Comparison of ENCODE assay signal across 1 cellular context in genomic region chr4:169619518-169619957, GRCh38.
TF ChIP-seq lines count a peak whose summit lies in the region.

No MANE protein-coding gene starts in this region.

TF ChIP-seq in IMR-90, 13 proteins besides CTCF, POLR2A, EP300 and RAD21:
- TF ChIP-seq FOS (IDR thresholded peaks at IDR 0.05; ENCODE audit: low read depth, low read length) (no peak), RFX5 (IDR thresholded peaks at IDR 0.05; ENCODE audit: low read depth, low read length) (no peak), CEBPB (IDR thresholded peaks at IDR 0.05; ENCODE audit: low read depth, low read length) (no peak), SMC3 (IDR thresholded peaks at IDR 0.05; ENCODE audit: low read depth, low read length) (peak; percentile 30; the same call in 1 of the 2 replicates)
- TF ChIP-seq, protein P1, sequence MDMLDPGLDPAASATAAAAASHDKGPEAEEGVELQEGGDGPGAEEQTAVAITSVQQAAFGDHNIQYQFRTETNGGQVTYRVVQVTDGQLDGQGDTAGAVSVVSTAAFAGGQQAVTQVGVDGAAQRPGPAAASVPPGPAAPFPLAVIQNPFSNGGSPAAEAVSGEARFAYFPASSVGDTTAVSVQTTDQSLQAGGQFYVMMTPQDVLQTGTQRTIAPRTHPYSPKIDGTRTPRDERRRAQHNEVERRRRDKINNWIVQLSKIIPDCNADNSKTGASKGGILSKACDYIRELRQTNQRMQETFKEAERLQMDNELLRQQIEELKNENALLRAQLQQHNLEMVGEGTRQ (IDR thresholded peaks at IDR 0.05; ENCODE audit: low read depth, low read length): no peak
